Comparison of ENCODE assay signal across 1 cellular context in genomic region chr18:24995056-24995455, GRCh38.
TF ChIP-seq lines count a peak whose summit lies in the region.

No MANE protein-coding gene starts in this region.

TF ChIP-seq in GM23338, 12 proteins besides CTCF, POLR2A, EP300 and RAD21 (continued from another document):
- TF ChIP-seq ZNF462 (CRISPR knock-in tag; IDR thresholded peaks at IDR 0.05) = no peak
